23 cellular contexts compared by ENCODE assay signal in genomic region chr3:150091626-150092025, GRCh38.
"Had no signal": no experiment of that assay in that cellular context is flagged by ENCODE, and none has a peak within 500 bp of the region (broad histone marks: within the 10 kb centered on the region; RNA-seq: fewer than 3 reads in every experiment).

No MANE protein-coding gene starts in this region.

- H3K27ac ChIP-seq: epithelial cell of prostate, esophagus muscularis mucosa, foreskin keratinocyte, hepatocyte, neural progenitor cell, pancreas, right lobe of liver, spleen, stomach, thoracic aorta, transverse colon had no signal

- H3K36me3 ChIP-seq: esophagus muscularis mucosa, neural progenitor cell, pancreas, right lobe of liver, spleen, stomach, thoracic aorta, transverse colon had no signal

- H3K4me3 ChIP-seq: esophagus muscularis mucosa, hepatocyte, lung, neural progenitor cell, pancreas, right lobe of liver, spleen, stomach, thoracic aorta, transverse colon had no signal

- H3K9me3 ChIP-seq: esophagus muscularis mucosa, pancreas, right lobe of liver, spleen, stomach, thoracic aorta, transverse colon had no signal

- H3K27me3 ChIP-seq: esophagus muscularis mucosa, foreskin keratinocyte, hepatocyte, neural progenitor cell, right lobe of liver, transverse colon had no signal

- ATAC-seq: effector memory CD8-positive, alpha-beta T cell; foreskin keratinocyte; left colon; left ventricle myocardium superior; right lobe of liver; stimulated activated naive B cell treated with anti-CD40 and anti-IgM and Interleukin-4, amounts not matched to agents 10 μg/mL and 1 μg/mL and 100 μg/mL, for 72 hours had no signal

- H3K4me1 ChIP-seq: esophagus muscularis mucosa, pancreas, right lobe of liver, spleen, stomach, transverse colon had no signal

- DNase-seq: effector memory CD8-positive, alpha-beta T cell; foreskin keratinocyte; head of caudate nucleus; left colon; left ventricle myocardium superior; midbrain; nucleus accumbens; pancreas; right lobe of liver; spleen; stimulated activated CD4-positive, alpha-beta T cell treated with anti-CD3 and anti-CD28 coated beads, Interleukin-15, amount 100 ng/mL, for 24 hours; stimulated activated CD4-positive, alpha-beta T cell treated with anti-CD3 and anti-CD28 coated beads, Interleukin-1b, Interleukin-23, amount 100 ng/mL, for 48 hours; stimulated activated CD4-positive, alpha-beta T cell treated with anti-CD3 and anti-CD28 coated beads, Interleukin-4, amount 100 ng/mL, for 4 hours; stimulated activated naive B cell treated with anti-CD40 and anti-IgM and Interleukin-4, amounts not matched to agents 10 μg/mL and 1 μg/mL and 100 μg/mL, for 72 hours; stomach; substantia nigra; transverse colon had no signal
